Comparison of ENCODE assay signal across 19 cellular contexts in the genomic region with DNA sequence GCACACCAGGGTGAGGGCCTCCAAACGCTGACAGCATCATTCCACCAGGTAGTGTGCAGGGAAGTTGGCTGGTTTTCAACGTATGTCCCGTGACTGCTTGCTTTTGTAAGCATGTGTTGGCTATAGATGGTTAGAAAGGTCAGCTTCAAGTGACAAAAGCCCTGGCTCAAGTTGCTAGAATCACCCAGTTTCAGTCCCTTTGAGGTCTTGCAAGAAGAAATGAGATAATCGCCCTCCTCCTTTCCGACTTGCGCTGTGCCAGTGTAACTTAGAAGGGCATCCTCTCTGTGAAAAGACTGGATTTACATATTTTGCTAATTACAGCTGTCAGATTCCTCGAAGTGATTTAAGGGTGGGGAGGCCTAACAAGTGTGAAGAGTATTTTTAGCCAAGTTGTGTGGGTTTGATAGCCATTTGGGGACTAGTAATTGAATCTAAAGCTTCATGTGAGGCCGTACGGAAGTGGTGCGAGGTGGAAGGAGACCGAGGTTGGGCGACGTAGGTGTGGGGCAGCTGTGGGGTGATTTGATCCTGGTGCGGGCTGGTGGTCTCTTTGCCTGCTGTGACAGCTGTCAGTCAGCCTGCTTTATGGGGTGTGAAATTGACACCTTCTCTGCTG.
DNase-seq lines count a peak whose midpoint lies in the region; ATAC-seq lines count a peak whose summit lies in the region.
"Had no signal": no experiment of that assay in that cellular context is flagged by ENCODE, and none has a peak within 500 bp of the region (broad histone marks: within the 10 kb centered on the region; RNA-seq: fewer than 3 reads in every experiment).

No MANE protein-coding gene starts in this region.

- intact Hi-C loops in CD4-positive, alpha-beta memory T cell (cut with micrococcal nuclease): loop anchor here (5.0 kb wide), 1 partner anchor 94 kb away; a partner anchor contains a TSS

- peaks cover 0 to 7% (median 0%) of the 10 kb centered on the region in 8 donors for H3K9me3 Mint-ChIP-seq in CD4-positive, alpha-beta memory T cell

- CTCF ChIA-PET in CD4-positive, alpha-beta memory T cell (lab: Charles Lee; ENCODE audit: partially characterized antibody): interaction anchor here (1.0 to 1.6 kb wide), 3 partner anchors 21 to 170 kb away, joined by 3 read pairs; no protein-coding TSS in a partner anchor

- no peak overlapping the region for H3K4me3 ChIP-seq in CD4-positive, alpha-beta memory T cell (ENCODE audit: low read length in 2 of 2)
- H3K4me3 ChIP-seq: sigmoid colon, SJSA1 had no signal

- H3K4me1 Mint-ChIP-seq in CD4-positive, alpha-beta memory T cell: peaks cover 62 to 98% (median 78%) of the 10 kb centered on the region in 4 donors

- peak overlapping the region in 4 of 8 donors; percentile 1 to 33 (median 22) for H3K4me3 Mint-ChIP-seq in CD4-positive, alpha-beta memory T cell
- H3K4me3 Mint-ChIP-seq: activated CD4-positive, alpha-beta T cell treated with anti-CD3 and anti-CD28 coated beads, Interleukin-2, amount 10 ng/mL, durations not matched to agents 7 days and 5 days; type B pancreatic cell had no signal

- POLR2A ChIA-PET in CD4-positive, alpha-beta memory T cell (lab: Charles Lee; ENCODE audit: partially characterized antibody): interaction anchor here (0.6 kb wide), 1 partner anchor 135 kb away, joined by 3 read pairs; no protein-coding TSS in a partner anchor

- H3K36me3 ChIP-seq in CD4-positive, alpha-beta memory T cell (ENCODE audit: insufficient read depth, low read length): no peaks in the 10 kb centered on the region
- H3K36me3 ChIP-seq: sigmoid colon, SJSA1 had no signal

- no peaks in the 10 kb centered on the region for H3K27me3 Mint-ChIP-seq in CD4-positive, alpha-beta memory T cell
- H3K27me3 Mint-ChIP-seq: activated CD4-positive, alpha-beta T cell treated with anti-CD3 and anti-CD28 coated beads, Interleukin-2, amount 10 ng/mL, durations not matched to agents 7 days and 5 days; type B pancreatic cell had no signal

- DNase-seq in CD4-positive, alpha-beta memory T cell: no peak
- DNase-seq in left kidney (ENCODE audit: low read depth, low spot score) (peak; percentile 59), SHP77 treated with DMSO at 0.1 percent for 48 hours (lab: John Stamatoyannopoulos, UW) (no peak), SHP77 (lab: John Stamatoyannopoulos, UW) (no peak)
- DNase-seq: activated CD4-positive, alpha-beta T cell treated with anti-CD3 and anti-CD28 coated beads, Interleukin-2, amount 10 ng/mL, durations not matched to agents 7 days and 5 days; activated T-cell treated with anti-CD3 and anti-CD28 coated beads, Interleukin-2, amount 50 U/mL, for 48 hours; DMS153; foreskin melanocyte; mammary epithelial cell; MV-4-11; nucleus accumbens; sigmoid colon; stimulated activated CD4-positive, alpha-beta T cell treated with anti-CD3 and anti-CD28 coated beads, Interleukin-2, amount 100 ng/mL, for 48 hours had no signal

- H3K27ac ChIP-seq in CD4-positive, alpha-beta memory T cell (ENCODE audit: low read depth, low read length): no peak overlapping the region
- H3K27ac ChIP-seq: sigmoid colon, SJSA1 had no signal

- H3K4me1 ChIP-seq in CD4-positive, alpha-beta memory T cell (ENCODE audit: insufficient read depth, low read length): peaks cover 69% of the 10 kb centered on the region
- H3K4me1 ChIP-seq: SJSA1 had no signal

- ATAC-seq in GM18867 (IDR thresholded peaks at IDR 0.05; ENCODE audit: unreplicated experiment) (peak; percentile 81), HG03060 (IDR thresholded peaks at IDR 0.05; ENCODE audit: low read depth, unreplicated experiment) (peak; percentile 61), HG02981 (IDR thresholded peaks at IDR 0.05; ENCODE audit: unreplicated experiment) (no peak), HG03025 (IDR thresholded peaks at IDR 0.05; ENCODE audit: low FRiP score, unreplicated experiment) (no peak)

- peak overlapping the region in 4 of 7 donors; percentile 19 to 64 (median 30) for H3K27ac Mint-ChIP-seq in CD4-positive, alpha-beta memory T cell
- H3K27ac Mint-ChIP-seq: type B pancreatic cell had no signal

- no peaks in the 10 kb centered on the region for H3K9me3 ChIP-seq in CD4-positive, alpha-beta memory T cell (ENCODE audit: control insufficient read depth in 1 of 2, low read length in 2 of 2)
- H3K9me3 ChIP-seq: sigmoid colon had no signal

- H3K36me3 Mint-ChIP-seq in CD4-positive, alpha-beta memory T cell: peaks cover 0 to 21% of the 10 kb centered on the region in 2 donors

- H3K27me3 ChIP-seq in CD4-positive, alpha-beta memory T cell (ENCODE audit: insufficient read depth, low read length): no peaks in the 10 kb centered on the region
- H3K27me3 ChIP-seq: sigmoid colon, SJSA1 had no signal

Comparison
In these comparisons a context has a peak if more than half of its experiments do, and no peak if none do; other contexts are left out.
1. ATAC-seq: peak in GM18867 (single experiment) and HG03060 (single experiment); none in HG02981 (single experiment) and HG03025 (single experiment).